Comparison of ENCODE assay signal across 1 cellular context in the genomic region with DNA sequence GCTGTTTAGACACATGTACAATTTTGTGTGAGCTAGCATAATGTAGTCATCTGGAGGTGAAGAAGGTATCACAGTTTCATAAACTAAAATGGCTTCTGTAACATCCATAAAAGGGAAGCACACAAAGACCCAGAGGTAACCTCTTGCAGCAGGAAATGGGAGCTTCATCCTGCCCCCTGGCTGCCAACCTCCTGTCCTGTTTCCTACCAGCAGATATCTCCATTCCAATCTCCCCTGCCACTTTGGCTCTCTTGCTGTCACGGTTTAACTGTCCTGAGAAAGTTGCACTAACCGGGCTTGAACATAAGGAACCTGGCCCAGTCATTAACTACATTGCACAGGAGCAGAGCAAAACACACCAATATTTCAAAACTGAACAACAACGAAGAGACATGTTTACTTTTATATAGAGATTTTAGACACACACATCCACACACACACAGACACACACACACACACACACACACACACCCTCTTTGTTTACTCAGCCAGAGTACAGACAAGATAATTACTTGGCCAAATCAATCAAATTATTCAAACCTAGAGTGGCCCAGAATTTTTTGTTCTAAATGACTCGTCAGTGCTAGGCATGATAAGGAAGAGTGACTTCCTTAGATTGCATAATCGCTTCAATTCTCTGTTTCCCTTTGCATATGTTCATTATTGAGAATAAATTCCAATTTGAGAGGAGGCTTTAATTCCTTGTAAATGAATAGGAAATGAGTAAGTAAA.
TF ChIP-seq lines count a peak whose summit lies in the region.

No MANE protein-coding gene starts in this region.

TF ChIP-seq in GM23338, 12 proteins besides CTCF, POLR2A, EP300 and RAD21 (continued from another document):
- TF ChIP-seq, protein P1, sequence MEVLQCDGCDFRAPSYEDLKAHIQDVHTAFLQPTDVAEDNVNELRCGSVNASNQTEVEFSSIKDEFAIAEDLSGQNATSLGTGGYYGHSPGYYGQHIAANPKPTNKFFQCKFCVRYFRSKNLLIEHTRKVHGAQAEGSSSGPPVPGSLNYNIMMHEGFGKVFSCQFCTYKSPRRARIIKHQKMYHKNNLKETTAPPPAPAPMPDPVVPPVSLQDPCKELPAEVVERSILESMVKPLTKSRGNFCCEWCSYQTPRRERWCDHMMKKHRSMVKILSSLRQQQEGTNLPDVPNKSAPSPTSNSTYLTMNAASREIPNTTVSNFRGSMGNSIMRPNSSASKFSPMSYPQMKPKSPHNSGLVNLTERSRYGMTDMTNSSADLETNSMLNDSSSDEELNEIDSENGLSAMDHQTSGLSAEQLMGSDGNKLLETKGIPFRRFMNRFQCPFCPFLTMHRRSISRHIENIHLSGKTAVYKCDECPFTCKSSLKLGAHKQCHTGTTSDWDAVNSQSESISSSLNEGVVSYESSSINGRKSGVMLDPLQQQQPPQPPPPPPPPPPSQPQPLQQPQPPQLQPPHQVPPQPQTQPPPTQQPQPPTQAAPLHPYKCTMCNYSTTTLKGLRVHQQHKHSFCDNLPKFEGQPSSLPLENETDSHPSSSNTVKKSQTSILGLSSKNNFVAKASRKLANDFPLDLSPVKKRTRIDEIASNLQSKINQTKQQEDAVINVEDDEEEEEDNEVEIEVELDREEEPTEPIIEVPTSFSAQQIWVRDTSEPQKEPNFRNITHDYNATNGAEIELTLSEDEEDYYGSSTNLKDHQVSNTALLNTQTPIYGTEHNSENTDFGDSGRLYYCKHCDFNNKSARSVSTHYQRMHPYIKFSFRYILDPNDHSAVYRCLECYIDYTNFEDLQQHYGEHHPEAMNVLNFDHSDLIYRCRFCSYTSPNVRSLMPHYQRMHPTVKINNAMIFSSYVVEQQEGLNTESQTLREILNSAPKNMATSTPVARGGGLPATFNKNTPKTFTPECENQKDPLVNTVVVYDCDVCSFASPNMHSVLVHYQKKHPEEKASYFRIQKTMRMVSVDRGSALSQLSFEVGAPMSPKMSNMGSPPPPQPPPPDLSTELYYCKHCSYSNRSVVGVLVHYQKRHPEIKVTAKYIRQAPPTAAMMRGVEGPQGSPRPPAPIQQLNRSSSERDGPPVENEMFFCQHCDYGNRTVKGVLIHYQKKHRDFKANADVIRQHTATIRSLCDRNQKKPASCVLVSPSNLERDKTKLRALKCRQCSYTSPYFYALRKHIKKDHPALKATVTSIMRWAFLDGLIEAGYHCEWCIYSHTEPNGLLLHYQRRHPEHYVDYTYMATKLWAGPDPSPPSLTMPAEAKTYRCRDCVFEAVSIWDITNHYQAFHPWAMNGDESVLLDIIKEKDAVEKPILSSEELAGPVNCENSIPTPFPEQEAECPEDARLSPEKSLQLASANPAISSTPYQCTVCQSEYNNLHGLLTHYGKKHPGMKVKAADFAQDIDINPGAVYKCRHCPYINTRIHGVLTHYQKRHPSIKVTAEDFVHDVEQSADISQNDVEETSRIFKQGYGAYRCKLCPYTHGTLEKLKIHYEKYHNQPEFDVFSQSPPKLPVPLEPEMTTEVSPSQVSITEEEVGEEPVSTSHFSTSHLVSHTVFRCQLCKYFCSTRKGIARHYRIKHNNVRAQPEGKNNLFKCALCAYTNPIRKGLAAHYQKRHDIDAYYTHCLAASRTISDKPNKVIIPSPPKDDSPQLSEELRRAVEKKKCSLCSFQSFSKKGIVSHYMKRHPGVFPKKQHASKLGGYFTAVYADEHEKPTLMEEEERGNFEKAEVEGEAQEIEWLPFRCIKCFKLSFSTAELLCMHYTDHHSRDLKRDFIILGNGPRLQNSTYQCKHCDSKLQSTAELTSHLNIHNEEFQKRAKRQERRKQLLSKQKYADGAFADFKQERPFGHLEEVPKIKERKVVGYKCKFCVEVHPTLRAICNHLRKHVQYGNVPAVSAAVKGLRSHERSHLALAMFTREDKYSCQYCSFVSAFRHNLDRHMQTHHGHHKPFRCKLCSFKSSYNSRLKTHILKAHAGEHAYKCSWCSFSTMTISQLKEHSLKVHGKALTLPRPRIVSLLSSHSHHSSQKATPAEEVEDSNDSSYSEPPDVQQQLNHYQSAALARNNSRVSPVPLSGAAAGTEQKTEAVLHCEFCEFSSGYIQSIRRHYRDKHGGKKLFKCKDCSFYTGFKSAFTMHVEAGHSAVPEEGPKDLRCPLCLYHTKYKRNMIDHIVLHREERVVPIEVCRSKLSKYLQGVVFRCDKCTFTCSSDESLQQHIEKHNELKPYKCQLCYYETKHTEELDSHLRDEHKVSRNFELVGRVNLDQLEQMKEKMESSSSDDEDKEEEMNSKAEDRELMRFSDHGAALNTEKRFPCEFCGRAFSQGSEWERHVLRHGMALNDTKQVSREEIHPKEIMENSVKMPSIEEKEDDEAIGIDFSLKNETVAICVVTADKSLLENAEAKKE (CRISPR knock-in tag; IDR thresholded peaks at IDR 0.05), result no peak
- TF ChIP-seq EZH2phosphoT487 (IDR thresholded peaks at IDR 0.05; ENCODE audit: unreplicated experiment), result no peak
